In the genomic region with DNA sequence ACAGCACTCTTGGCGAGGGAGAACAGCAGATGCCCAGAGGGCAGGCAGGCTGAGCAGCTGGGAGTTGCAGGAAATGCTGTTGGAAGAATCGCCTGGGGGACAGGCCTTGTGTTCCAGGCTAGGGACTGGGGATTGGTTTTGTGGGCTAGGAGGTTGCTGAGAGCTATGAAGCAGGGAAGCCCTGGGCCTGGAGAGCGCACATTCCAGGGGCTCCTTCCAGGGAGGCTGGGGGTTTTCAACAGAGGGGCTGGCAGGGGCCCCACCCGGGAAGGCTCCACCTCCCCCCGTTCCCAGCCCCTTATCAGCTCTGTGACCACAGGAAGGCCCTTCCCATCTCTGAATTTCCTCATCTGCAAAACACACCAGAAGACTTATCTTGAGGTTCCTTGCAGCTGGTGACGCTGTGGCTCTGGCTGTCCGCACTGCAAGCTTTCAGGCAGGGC, we compare ENCODE assay signal across 14 cellular contexts. TPM values are rescaled to one million over a fixed set of nuclear protein-coding genes. Genes with fewer than 3 reads are reported as not detected.
DNase-seq lines count a peak whose midpoint lies in the region; ATAC-seq and TF ChIP-seq lines count a peak whose summit lies in the region.
"Had no signal": no experiment of that assay in that cellular context is flagged by ENCODE, and none has a peak within 500 bp of the region (broad histone marks: within the 10 kb centered on the region; RNA-seq: fewer than 3 reads in every experiment).

No MANE protein-coding gene starts in this region.

- no peaks in the 10 kb centered on the region for H3K27me3 ChIP-seq in stomach
- H3K27me3 ChIP-seq: brain microvascular endothelial cell, vagina had no signal

- TF ChIP-seq CTCF in stomach (IDR thresholded peaks at IDR 0.05): no peak

- DNase-seq in CMK (ENCODE audit: low read depth) (peak; percentile 66), NCI-H1694 treated with DMSO at 0.1 percent for 48 hours (lab: John Stamatoyannopoulos, UW) (peak; percentile 25), epidermal melanocyte (ENCODE audit: insufficient read length, low spot score) (peak; percentile 86), myocyte (ENCODE audit: low read depth) (peak; percentile 80), stomach (no peak)
- no peak for DNase-seq in activated naive CD4-positive, alpha-beta T cell treated with anti-CD3 and anti-CD28 coated beads, Interleukin-2, amount 10 ng/mL, durations not matched to agents 7 days and 5 days
- no peak for DNase-seq in stimulated activated naive CD4-positive, alpha-beta T cell treated with Interleukin-2 at 50 U/mL for 16 hours (lab: John Stamatoyannopoulos, UW)
- DNase-seq: activated CD4-positive, alpha-beta memory T cell treated with anti-CD3 and anti-CD28 coated beads, Interleukin-2, amount 10 ng/mL, durations not matched to agents 7 days and 5 days; brain microvascular endothelial cell; midbrain had no signal

- 32 to 62% (median 49%) methylated on average over 4 to 7 of the region's 7 CpGs for WGBS in stomach, 5 donors

- H3K9me3 Mint-ChIP-seq in activated naive CD4-positive, alpha-beta T cell treated with anti-CD3 and anti-CD28 coated beads, Interleukin-2, amount 10 ng/mL, durations not matched to agents 7 days and 5 days: no peaks in the 10 kb centered on the region
- H3K9me3 Mint-ChIP-seq: activated CD4-positive, alpha-beta memory T cell treated with anti-CD3 and anti-CD28 coated beads, Interleukin-2, amount 10 ng/mL, durations not matched to agents 7 days and 5 days; activated T-helper 2 cell treated with anti-CD3 and anti-CD28 coated beads, Interferon-gamma antibody, Interleukin-2, Interleukin-4, amounts not matched to agents 10 μg/mL and 5 μg/mL and 100 μg/mL, durations not matched to agents 14 hours and 24 hours and 36 hours had no signal

- ATAC-seq in HG03175 (IDR thresholded peaks at IDR 0.05; ENCODE audit: unreplicated experiment): no peak

- H3K27me3 Mint-ChIP-seq in activated naive CD4-positive, alpha-beta T cell treated with anti-CD3 and anti-CD28 coated beads, Interleukin-2, amount 10 ng/mL, durations not matched to agents 7 days and 5 days: peaks cover 23% of the 10 kb centered on the region
- H3K27me3 Mint-ChIP-seq: activated CD4-positive, alpha-beta memory T cell treated with anti-CD3 and anti-CD28 coated beads, Interleukin-2, amount 10 ng/mL, durations not matched to agents 7 days and 5 days had no signal

- intact Hi-C loops in stomach (cut with DNase I; ENCODE audit: low total_unique reads): no loop called here

- H3K27ac ChIP-seq in stomach: no peak overlapping the region
- H3K27ac ChIP-seq: brain microvascular endothelial cell, vagina had no signal

- H3K36me3 Mint-ChIP-seq in activated naive CD4-positive, alpha-beta T cell treated with anti-CD3 and anti-CD28 coated beads, Interleukin-2, amount 10 ng/mL, durations not matched to agents 7 days and 5 days: no peaks in the 10 kb centered on the region

- H3K4me3 ChIP-seq in stomach: no peak overlapping the region
- H3K4me3 ChIP-seq: vagina had no signal

- no peaks in the 10 kb centered on the region for H3K36me3 ChIP-seq in stomach
- H3K36me3 ChIP-seq: brain microvascular endothelial cell, vagina had no signal

- TF ChIP-seq POLR2A in stomach (IDR thresholded peaks at IDR 0.05): no peak

- no peak for TF ChIP-seq EP300 in stomach (IDR thresholded peaks at IDR 0.05)

- peaks cover 11 to 18% (median 17%) of the 10 kb centered on the region in 4 donors for H3K4me1 ChIP-seq in stomach

- peaks cover 2% of the 10 kb centered on the region for H3K4me1 Mint-ChIP-seq in activated naive CD4-positive, alpha-beta T cell treated with anti-CD3 and anti-CD28 coated beads, Interleukin-2, amount 10 ng/mL, durations not matched to agents 7 days and 5 days
- H3K4me1 Mint-ChIP-seq: activated CD4-positive, alpha-beta memory T cell treated with anti-CD3 and anti-CD28 coated beads, Interleukin-2, amount 10 ng/mL, durations not matched to agents 7 days and 5 days had no signal

- no peak overlapping the region for H3K27ac Mint-ChIP-seq in activated naive CD4-positive, alpha-beta T cell treated with anti-CD3 and anti-CD28 coated beads, Interleukin-2, amount 10 ng/mL, durations not matched to agents 7 days and 5 days
- H3K27ac Mint-ChIP-seq: activated CD4-positive, alpha-beta memory T cell treated with anti-CD3 and anti-CD28 coated beads, Interleukin-2, amount 10 ng/mL, durations not matched to agents 7 days and 5 days; activated T-helper 2 cell treated with anti-CD3 and anti-CD28 coated beads, Interferon-gamma antibody, Interleukin-2, Interleukin-4, amounts not matched to agents 10 μg/mL and 5 μg/mL and 100 μg/mL, durations not matched to agents 14 hours and 24 hours and 36 hours had no signal

- H3K9me3 ChIP-seq in stomach: no peaks in the 10 kb centered on the region
- H3K9me3 ChIP-seq: vagina had no signal

- H3K4me3 Mint-ChIP-seq in activated naive CD4-positive, alpha-beta T cell treated with anti-CD3 and anti-CD28 coated beads, Interleukin-2, amount 10 ng/mL, durations not matched to agents 7 days and 5 days: no peak overlapping the region
- H3K4me3 Mint-ChIP-seq: activated CD4-positive, alpha-beta memory T cell treated with anti-CD3 and anti-CD28 coated beads, Interleukin-2, amount 10 ng/mL, durations not matched to agents 7 days and 5 days had no signal

- CTCF ChIA-PET in activated naive CD4-positive, alpha-beta T cell treated with anti-CD3 and anti-CD28 coated beads, Interleukin-2, amount 10 ng/mL, durations not matched to agents 7 days and 5 days (lab: Charles Lee): interaction anchor here (0.9 kb wide), 1 partner anchor 24 kb away, joined by 3 read pairs; no protein-coding TSS in a partner anchor

RNA-seq across cellular contexts. Expression of a gene that starts 21.7 kb away (rescaled TPM):
- total RNA-seq in myocyte (0.24 TPM in 1 of 2 replicates, not detected in the other), stomach (10 to 100 TPM in 2 of 5 donors, 1 to 10 TPM in 1, not detected in 2; 1.8 to 96.7 (median 34.4) TPM)
- polyA plus RNA-seq in myocyte (2012): 0.24 TPM
- under 1 TPM; 0.12 to 0.76 (median 0.30) TPM for polyA plus RNA-seq in stomach
- total RNA-seq: OCI-LY7 had no signal

Comparison
In these comparisons a context has a peak if more than half of its experiments do, and no peak if none do; other contexts are left out.
1. DNase-seq: peak in CMK (single experiment), NCI-H1694 treated with DMSO at 0.1 percent for 48 hours (single experiment), epidermal melanocyte (single experiment) and myocyte (single experiment); none in activated naive CD4-positive, alpha-beta T cell treated with anti-CD3 and anti-CD28 coated beads, Interleukin-2, amount 10 ng/mL, durations not matched to agents 7 days and 5 days (single experiment), stomach (single experiment) and stimulated activated naive CD4-positive, alpha-beta T cell treated with Interleukin-2 at 50 U/mL for 16 hours (single experiment).